ENCODE assay signal across 1 cellular context in the genomic region with DNA sequence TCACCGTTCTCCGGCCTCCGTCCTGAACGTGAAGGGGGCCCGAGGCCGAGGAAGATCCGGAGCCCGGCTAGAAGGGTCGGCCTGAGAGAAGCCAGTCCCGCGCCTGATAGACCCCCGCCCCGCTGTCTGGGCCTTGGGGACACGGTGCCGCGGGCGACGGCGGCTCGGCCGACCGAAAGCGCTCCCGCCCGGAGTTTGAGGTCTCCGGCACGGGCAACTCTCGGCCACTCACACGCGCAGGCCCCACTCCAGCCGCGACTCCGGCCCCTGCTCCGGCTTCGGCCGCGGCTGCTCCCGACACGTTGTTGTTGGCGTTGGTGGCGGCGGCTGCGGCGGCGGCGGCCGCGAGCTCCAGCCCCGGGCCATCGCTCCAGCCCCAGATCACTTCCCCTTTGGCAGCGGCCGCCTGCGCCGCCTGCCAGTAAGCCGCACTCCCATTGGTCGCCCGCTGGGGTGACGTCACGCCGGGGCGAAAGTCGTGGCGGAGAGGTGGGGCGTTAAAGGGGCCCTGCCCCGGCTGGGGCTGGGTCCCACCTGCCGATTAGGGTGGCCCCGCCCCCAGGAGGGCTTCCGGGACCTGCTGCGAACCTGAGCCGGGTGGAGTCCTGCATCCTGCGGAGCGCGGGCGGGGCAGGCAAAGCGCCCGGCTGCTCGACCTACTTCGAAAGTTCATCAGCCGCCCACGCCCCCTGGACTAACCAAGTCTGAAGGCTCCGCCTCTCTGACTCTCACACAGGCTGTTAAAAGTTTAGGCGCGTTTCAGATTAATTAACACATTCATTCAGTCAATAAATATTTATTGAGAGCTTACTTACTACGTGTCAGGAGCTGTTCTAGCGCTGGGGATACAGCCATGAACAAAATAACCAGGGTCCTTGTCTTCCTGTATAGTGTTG.
TF ChIP-seq lines count a peak whose summit lies in the region.

A gene with protein sequence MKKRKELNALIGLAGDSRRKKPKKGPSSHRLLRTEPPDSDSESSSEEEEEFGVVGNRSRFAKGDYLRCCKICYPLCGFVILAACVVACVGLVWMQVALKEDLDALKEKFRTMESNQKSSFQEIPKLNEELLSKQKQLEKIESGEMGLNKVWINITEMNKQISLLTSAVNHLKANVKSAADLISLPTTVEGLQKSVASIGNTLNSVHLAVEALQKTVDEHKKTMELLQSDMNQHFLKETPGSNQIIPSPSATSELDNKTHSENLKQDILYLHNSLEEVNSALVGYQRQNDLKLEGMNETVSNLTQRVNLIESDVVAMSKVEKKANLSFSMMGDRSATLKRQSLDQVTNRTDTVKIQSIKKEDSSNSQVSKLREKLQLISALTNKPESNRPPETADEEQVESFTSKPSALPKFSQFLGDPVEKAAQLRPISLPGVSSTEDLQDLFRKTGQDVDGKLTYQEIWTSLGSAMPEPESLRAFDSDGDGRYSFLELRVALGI (minus strand): TSS at position 388 of the 896 bp plus-strand sequence. CDS start 1,027 bp downstream, outside the sequence.

TF ChIP-seq in K562, 482 proteins besides CTCF, POLR2A, EP300 and RAD21 (continued from another document and continues in another):
- TF ChIP-seq, protein P1, sequence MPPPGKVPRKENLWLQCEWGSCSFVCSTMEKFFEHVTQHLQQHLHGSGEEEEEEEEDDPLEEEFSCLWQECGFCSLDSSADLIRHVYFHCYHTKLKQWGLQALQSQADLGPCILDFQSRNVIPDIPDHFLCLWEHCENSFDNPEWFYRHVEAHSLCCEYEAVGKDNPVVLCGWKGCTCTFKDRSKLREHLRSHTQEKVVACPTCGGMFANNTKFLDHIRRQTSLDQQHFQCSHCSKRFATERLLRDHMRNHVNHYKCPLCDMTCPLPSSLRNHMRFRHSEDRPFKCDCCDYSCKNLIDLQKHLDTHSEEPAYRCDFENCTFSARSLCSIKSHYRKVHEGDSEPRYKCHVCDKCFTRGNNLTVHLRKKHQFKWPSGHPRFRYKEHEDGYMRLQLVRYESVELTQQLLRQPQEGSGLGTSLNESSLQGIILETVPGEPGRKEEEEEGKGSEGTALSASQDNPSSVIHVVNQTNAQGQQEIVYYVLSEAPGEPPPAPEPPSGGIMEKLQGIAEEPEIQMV (tag; conservative IDR thresholded peaks at IDR 0.05; ENCODE audit: low read depth): no peak
- TF ChIP-seq ZBTB1 (CRISPR knock-in tag; IDR thresholded peaks at IDR 0.05; ENCODE audit: borderline replicate concordance, low read depth) (peak; percentile 69; the same call in 1 of the 2 replicates), HMGN3 (IDR thresholded peaks at IDR 0.05; ENCODE audit: borderline replicate concordance, extremely low read depth, insufficient read length, low read depth, low read length) (peak; percentile 97), ZNF23 (CRISPR knock-in tag; IDR thresholded peaks at IDR 0.05) (no peak), LCOR (CRISPR knock-in tag; IDR thresholded peaks at IDR 0.05) (no peak), ZZZ3 (IDR thresholded peaks at IDR 0.05) (no peak), ZNF561 (CRISPR knock-in tag; conservative IDR thresholded peaks at IDR 0.05) (no peak), PTRF (tag; IDR thresholded peaks at IDR 0.05) (no peak), SNRNP70 (optimal IDR thresholded peaks at IDR 0.05; ENCODE audit: low read depth, low read length) (no peak), E2F3 (CRISPR knock-in tag; IDR thresholded peaks at IDR 0.05) (peak; percentile 20; the same call in 1 of the 2 replicates), MTF1 (CRISPR knock-in tag; IDR thresholded peaks at IDR 0.05; ENCODE audit: borderline replicate concordance) (no peak), TCFL5 (CRISPR knock-in tag; conservative IDR thresholded peaks at IDR 0.05) (0 out of 2 replicates have a peak, but pooled peaks have one; percentile 29), RBM25 (IDR thresholded peaks at IDR 0.05; ENCODE audit: low read depth, low read length, severe bottlenecking) (peak; percentile 100), CEBPB (tag; IDR thresholded peaks at IDR 0.05) (no peak), ZNF707 (CRISPR knock-in tag; conservative IDR thresholded peaks at IDR 0.05) (no peak), PCBP1 (IDR thresholded peaks at IDR 0.05; ENCODE audit: low read depth, low read length, poor library complexity, severe bottlenecking) (peak; percentile 76), ATF1 (CRISPR knock-in tag; IDR thresholded peaks at IDR 0.05) (peak; percentile 85), ATF1 (tag; IDR thresholded peaks at IDR 0.05) (peak; percentile 99), ZNF696 (CRISPR knock-in tag; conservative IDR thresholded peaks at IDR 0.05) (no peak), GATAD2B (IDR thresholded peaks at IDR 0.05; ENCODE audit: borderline replicate concordance) (no peak; the same call in 1 of the 2 replicates), PHB (CRISPR knock-in tag; IDR thresholded peaks at IDR 0.05) (no peak; the same call in 1 of the 2 replicates), CEBPG (CRISPR knock-in tag; IDR thresholded peaks at IDR 0.05) (no peak), CEBPG (tag; conservative IDR thresholded peaks at IDR 0.05 in 1 of 2, IDR thresholded peaks at IDR 0.05 in 1 of 2) (no peak), TAF15 (IDR thresholded peaks at IDR 0.05; ENCODE audit: low read depth, low read length) (no peak), TAF7 (tag; IDR thresholded peaks at IDR 0.05) (no peak), ZNF232 (CRISPR knock-in tag; IDR thresholded peaks at IDR 0.05) (peak; percentile 48; the same call in 1 of the 2 replicates)
- TF ChIP-seq, protein P2, sequence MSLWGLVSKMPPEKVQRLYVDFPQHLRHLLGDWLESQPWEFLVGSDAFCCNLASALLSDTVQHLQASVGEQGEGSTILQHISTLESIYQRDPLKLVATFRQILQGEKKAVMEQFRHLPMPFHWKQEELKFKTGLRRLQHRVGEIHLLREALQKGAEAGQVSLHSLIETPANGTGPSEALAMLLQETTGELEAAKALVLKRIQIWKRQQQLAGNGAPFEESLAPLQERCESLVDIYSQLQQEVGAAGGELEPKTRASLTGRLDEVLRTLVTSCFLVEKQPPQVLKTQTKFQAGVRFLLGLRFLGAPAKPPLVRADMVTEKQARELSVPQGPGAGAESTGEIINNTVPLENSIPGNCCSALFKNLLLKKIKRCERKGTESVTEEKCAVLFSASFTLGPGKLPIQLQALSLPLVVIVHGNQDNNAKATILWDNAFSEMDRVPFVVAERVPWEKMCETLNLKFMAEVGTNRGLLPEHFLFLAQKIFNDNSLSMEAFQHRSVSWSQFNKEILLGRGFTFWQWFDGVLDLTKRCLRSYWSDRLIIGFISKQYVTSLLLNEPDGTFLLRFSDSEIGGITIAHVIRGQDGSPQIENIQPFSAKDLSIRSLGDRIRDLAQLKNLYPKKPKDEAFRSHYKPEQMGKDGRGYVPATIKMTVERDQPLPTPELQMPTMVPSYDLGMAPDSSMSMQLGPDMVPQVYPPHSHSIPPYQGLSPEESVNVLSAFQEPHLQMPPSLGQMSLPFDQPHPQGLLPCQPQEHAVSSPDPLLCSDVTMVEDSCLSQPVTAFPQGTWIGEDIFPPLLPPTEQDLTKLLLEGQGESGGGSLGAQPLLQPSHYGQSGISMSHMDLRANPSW (CRISPR knock-in tag; IDR thresholded peaks at IDR 0.05): 0 out of 2 replicates have a peak, but pooled peaks have one; percentile 64
- TF ChIP-seq, protein P3, sequence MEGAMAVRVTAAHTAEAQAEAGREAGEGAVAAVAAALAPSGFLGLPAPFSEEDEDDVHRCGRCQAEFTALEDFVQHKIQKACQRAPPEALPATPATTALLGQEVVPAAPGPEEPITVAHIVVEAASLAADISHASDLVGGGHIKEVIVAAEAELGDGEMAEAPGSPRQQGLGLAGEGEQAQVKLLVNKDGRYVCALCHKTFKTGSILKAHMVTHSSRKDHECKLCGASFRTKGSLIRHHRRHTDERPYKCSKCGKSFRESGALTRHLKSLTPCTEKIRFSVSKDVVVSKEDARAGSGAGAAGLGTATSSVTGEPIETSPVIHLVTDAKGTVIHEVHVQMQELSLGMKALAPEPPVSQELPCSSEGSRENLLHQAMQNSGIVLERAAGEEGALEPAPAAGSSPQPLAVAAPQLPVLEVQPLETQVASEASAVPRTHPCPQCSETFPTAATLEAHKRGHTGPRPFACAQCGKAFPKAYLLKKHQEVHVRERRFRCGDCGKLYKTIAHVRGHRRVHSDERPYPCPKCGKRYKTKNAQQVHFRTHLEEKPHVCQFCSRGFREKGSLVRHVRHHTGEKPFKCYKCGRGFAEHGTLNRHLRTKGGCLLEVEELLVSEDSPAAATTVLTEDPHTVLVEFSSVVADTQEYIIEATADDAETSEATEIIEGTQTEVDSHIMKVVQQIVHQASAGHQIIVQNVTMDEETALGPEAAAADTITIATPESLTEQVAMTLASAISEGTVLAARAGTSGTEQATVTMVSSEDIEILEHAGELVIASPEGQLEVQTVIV (CRISPR knock-in tag; IDR thresholded peaks at IDR 0.05; ENCODE audit: borderline replicate concordance): no peak
- TF ChIP-seq, protein P4, sequence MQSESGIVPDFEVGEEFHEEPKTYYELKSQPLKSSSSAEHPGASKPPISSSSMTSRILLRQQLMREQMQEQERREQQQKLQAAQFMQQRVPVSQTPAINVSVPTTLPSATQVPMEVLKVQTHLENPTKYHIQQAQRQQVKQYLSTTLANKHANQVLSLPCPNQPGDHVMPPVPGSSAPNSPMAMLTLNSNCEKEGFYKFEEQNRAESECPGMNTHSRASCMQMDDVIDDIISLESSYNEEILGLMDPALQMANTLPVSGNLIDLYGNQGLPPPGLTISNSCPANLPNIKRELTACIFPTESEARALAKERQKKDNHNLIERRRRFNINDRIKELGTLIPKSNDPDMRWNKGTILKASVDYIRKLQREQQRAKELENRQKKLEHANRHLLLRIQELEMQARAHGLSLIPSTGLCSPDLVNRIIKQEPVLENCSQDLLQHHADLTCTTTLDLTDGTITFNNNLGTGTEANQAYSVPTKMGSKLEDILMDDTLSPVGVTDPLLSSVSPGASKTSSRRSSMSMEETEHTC (IDR thresholded peaks at IDR 0.05): 0 out of 2 replicates have a peak, but pooled peaks have one; percentile 22
- TF ChIP-seq, protein P5, sequence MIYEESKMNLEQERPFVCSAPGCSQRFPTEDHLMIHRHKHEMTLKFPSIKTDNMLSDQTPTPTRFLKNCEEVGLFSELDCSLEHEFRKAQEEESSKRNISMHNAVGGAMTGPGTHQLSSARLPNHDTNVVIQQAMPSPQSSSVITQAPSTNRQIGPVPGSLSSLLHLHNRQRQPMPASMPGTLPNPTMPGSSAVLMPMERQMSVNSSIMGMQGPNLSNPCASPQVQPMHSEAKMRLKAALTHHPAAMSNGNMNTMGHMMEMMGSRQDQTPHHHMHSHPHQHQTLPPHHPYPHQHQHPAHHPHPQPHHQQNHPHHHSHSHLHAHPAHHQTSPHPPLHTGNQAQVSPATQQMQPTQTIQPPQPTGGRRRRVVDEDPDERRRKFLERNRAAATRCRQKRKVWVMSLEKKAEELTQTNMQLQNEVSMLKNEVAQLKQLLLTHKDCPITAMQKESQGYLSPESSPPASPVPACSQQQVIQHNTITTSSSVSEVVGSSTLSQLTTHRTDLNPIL (CRISPR knock-in tag; IDR thresholded peaks at IDR 0.05): no peak
- TF ChIP-seq, protein P6, sequence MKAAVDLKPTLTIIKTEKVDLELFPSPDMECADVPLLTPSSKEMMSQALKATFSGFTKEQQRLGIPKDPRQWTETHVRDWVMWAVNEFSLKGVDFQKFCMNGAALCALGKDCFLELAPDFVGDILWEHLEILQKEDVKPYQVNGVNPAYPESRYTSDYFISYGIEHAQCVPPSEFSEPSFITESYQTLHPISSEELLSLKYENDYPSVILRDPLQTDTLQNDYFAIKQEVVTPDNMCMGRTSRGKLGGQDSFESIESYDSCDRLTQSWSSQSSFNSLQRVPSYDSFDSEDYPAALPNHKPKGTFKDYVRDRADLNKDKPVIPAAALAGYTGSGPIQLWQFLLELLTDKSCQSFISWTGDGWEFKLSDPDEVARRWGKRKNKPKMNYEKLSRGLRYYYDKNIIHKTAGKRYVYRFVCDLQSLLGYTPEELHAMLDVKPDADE (conservative IDR thresholded peaks at IDR 0.05; ENCODE audit: control insufficient read depth, low read depth, low read length): peak; percentile 41; the same call in 1 of the 2 replicates
- TF ChIP-seq, protein P7, sequence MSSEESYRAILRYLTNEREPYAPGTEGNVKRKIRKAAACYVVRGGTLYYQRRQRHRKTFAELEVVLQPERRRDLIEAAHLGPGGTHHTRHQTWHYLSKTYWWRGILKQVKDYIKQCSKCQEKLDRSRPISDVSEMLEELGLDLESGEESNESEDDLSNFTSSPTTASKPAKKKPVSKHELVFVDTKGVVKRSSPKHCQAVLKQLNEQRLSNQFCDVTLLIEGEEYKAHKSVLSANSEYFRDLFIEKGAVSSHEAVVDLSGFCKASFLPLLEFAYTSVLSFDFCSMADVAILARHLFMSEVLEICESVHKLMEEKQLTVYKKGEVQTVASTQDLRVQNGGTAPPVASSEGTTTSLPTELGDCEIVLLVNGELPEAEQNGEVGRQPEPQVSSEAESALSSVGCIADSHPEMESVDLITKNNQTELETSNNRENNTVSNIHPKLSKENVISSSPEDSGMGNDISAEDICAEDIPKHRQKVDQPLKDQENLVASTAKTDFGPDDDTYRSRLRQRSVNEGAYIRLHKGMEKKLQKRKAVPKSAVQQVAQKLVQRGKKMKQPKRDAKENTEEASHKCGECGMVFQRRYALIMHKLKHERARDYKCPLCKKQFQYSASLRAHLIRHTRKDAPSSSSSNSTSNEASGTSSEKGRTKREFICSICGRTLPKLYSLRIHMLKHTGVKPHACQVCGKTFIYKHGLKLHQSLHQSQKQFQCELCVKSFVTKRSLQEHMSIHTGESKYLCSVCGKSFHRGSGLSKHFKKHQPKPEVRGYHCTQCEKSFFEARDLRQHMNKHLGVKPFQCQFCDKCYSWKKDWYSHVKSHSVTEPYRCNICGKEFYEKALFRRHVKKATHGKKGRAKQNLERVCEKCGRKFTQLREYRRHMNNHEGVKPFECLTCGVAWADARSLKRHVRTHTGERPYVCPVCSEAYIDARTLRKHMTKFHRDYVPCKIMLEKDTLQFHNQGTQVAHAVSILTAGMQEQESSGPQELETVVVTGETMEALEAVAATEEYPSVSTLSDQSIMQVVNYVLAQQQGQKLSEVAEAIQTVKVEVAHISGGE (CRISPR knock-in tag; IDR thresholded peaks at IDR 0.05): peak in 2 of 3 experiments; percentile 83 to 96; a peak in 4 of 6 replicates
- TF ChIP-seq, protein P8, sequence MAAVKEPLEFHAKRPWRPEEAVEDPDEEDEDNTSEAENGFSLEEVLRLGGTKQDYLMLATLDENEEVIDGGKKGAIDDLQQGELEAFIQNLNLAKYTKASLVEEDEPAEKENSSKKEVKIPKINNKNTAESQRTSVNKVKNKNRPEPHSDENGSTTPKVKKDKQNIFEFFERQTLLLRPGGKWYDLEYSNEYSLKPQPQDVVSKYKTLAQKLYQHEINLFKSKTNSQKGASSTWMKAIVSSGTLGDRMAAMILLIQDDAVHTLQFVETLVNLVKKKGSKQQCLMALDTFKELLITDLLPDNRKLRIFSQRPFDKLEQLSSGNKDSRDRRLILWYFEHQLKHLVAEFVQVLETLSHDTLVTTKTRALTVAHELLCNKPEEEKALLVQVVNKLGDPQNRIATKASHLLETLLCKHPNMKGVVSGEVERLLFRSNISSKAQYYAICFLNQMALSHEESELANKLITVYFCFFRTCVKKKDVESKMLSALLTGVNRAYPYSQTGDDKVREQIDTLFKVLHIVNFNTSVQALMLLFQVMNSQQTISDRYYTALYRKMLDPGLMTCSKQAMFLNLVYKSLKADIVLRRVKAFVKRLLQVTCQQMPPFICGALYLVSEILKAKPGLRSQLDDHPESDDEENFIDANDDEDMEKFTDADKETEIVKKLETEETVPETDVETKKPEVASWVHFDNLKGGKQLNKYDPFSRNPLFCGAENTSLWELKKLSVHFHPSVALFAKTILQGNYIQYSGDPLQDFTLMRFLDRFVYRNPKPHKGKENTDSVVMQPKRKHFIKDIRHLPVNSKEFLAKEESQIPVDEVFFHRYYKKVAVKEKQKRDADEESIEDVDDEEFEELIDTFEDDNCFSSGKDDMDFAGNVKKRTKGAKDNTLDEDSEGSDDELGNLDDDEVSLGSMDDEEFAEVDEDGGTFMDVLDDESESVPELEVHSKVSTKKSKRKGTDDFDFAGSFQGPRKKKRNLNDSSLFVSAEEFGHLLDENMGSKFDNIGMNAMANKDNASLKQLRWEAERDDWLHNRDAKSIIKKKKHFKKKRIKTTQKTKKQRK (IDR thresholded peaks at IDR 0.05; ENCODE audit: borderline replicate concordance, low read depth, low read length): no peak
